In genomic region chr3:16514021-16514700, GRCh38 we compare ENCODE assay signal across 8 cellular contexts. TPM values are rescaled to one million over a fixed set of nuclear protein-coding genes. Genes with fewer than 3 reads are reported as not detected.
DNase-seq lines count a peak whose midpoint lies in the region; ATAC-seq and TF ChIP-seq lines count a peak whose summit lies in the region.

No MANE protein-coding gene starts in this region.

- H3K27me3 ChIP-seq in heart left ventricle = no peaks in the 10 kb centered on the region

- 45 to 58% (median 55%) methylated on average over 8 to 9 of the region's 9 CpGs for WGBS in heart left ventricle, 4 donors
- 54 to 100% methylated on average over 1 to 5 of the region's 9 CpGs for WGBS in mesodermal cell (ENCODE audit: insufficient coverage in 2 of 2), 2 experiments
- WGBS in urinary bladder = 62% methylated on average over 9 of the region's 9 CpGs

- no peaks in the 10 kb centered on the region for H3K36me3 ChIP-seq in heart left ventricle
- H3K36me3 ChIP-seq in mesodermal cell (ENCODE audit: control insufficient read depth, insufficient read depth, low read length) = no peaks in the 10 kb centered on the region
- no peaks in the 10 kb centered on the region for H3K36me3 ChIP-seq in urinary bladder (ENCODE audit: insufficient read depth)

- peak overlapping the region in 4 of 5 experiments; percentile 6 to 70 (median 38) for H3K27ac Mint-ChIP-seq in brain

- peak overlapping the region; percentile 71 to 97 (median 95) for H3K4me3 Mint-ChIP-seq in brain

- no peaks in the 10 kb centered on the region for H3K9me3 ChIP-seq in heart left ventricle
- no peaks in the 10 kb centered on the region for H3K9me3 ChIP-seq in mesodermal cell (ENCODE audit: control insufficient read depth, low read length)

- peak overlapping the region; percentile 69 to 94 (median 90) for H3K27ac ChIP-seq in heart left ventricle
- no peak overlapping the region for H3K27ac ChIP-seq in mesodermal cell (ENCODE audit: low read depth, low read length, severe bottlenecking)
- H3K27ac ChIP-seq in urinary bladder (ENCODE audit: low read depth) = no peak overlapping the region

- peaks cover 76% of the 10 kb centered on the region for H3K4me1 Mint-ChIP-seq in brain

- ATAC-seq in heart left ventricle = no peak
- no peak for ATAC-seq in Right ventricle myocardium inferior
- ATAC-seq in HG03159 (IDR thresholded peaks at IDR 0.05; ENCODE audit: unreplicated experiment) = no peak

- H3K36me3 Mint-ChIP-seq in brain = no peaks in the 10 kb centered on the region

- H3K4me1 ChIP-seq in heart left ventricle (peaks cover 5 to 78% (median 48%) of the 10 kb centered on the region in 12 donors), mesodermal cell (ENCODE audit: control insufficient read depth, insufficient read depth, low read length, poor library complexity, severe bottlenecking) (peaks cover 19% of the 10 kb centered on the region), urinary bladder (ENCODE audit: insufficient read depth) (no peaks in the 10 kb centered on the region)

- intact Hi-C loops in heart left ventricle (cut with DNase I) (loop anchor here in 9 of 10 donors (2.0 to 10.0 kb wide), 9 partner anchors 47 to 229 kb away; no protein-coding TSS in a partner anchor), Right ventricle myocardium inferior (cut with DNase I) (loop anchor here (5.0 kb wide), 2 partner anchors 87 to 157 kb away; no protein-coding TSS in a partner anchor)

- no peak for TF ChIP-seq POLR2A in heart left ventricle (IDR thresholded peaks at IDR 0.05)

- H3K9me3 Mint-ChIP-seq in brain = peaks cover 0 to 6% (median 0%) of the 10 kb centered on the region in 5 experiments

- peaks cover 44% of the 10 kb centered on the region for H3K27me3 Mint-ChIP-seq in brain

- DNase-seq in heart left ventricle (no peak), Right ventricle myocardium inferior (ENCODE audit: missing footprints) (no peak), NCI-H82 treated with DMSO at 0.1 percent for 48 hours (lab: John Stamatoyannopoulos, UW; ENCODE audit: unreplicated experiment) (no peak), NCI-H345 (lab: John Stamatoyannopoulos, UW) (no peak)

- H3K4me3 ChIP-seq in heart left ventricle (peak overlapping the region; percentile 4 to 94 (median 86)), mesodermal cell (ENCODE audit: extremely low read depth, insufficient read depth, low read length, poor library complexity, severe bottlenecking) (peak overlapping the region; percentile 81), urinary bladder (ENCODE audit: low read depth, low read length) (peak overlapping the region; percentile 72)

- TF ChIP-seq CTCF in heart left ventricle (IDR thresholded peaks at IDR 0.05) (no peak), brain (conservative IDR thresholded peaks at IDR 0.05) (no peak)

RNA-seq across cellular contexts. Expression of gene RFTN1, which starts 0.7 kb away (rescaled TPM):
- 10 to 100 TPM; 17.1 to 40.8 (median 26.4) TPM for total RNA-seq in heart left ventricle
- 10 to 100 TPM; 18.1 to 27.8 TPM for polyA plus RNA-seq in heart left ventricle
- total RNA-seq in Right ventricle myocardium inferior = 26.8 TPM
- 15.1 TPM for polyA plus RNA-seq in brain (ENCODE audit: insufficient read depth, low read depth, low replicate concordance)
- polyA plus RNA-seq in mesodermal cell (2013, experiment 1 of 2) = 23.4 TPM
- 18.4 TPM for polyA plus RNA-seq in mesodermal cell (2013, experiment 2 of 2)
- total RNA-seq in urinary bladder = 26.3 TPM
- 26.7 TPM for polyA plus RNA-seq in urinary bladder

Comparison
In these comparisons a context has a peak if more than half of its experiments do, and no peak if none do; other contexts are left out.
1. H3K27ac ChIP-seq: peak in heart left ventricle (12 of 12); none in mesodermal cell (single experiment) and urinary bladder (single experiment).
2. Peak in every context shown above with its lines, with median percentiles within 50 percentile points of each other: H3K4me3 ChIP-seq.